ENCODE assay signal across 8 cellular contexts in genomic region chr17:7295230-7296180, GRCh38. TPM values are rescaled to one million over a fixed set of nuclear protein-coding genes. Genes with fewer than 3 reads are reported as not detected.
DNase-seq lines count a peak whose midpoint lies in the region; ATAC-seq and TF ChIP-seq lines count a peak whose summit lies in the region.

No MANE protein-coding gene starts in this region.

- H3K9ac ChIP-seq in HUES64 (ENCODE audit: low read depth, low read length) (no peak overlapping the region), neural progenitor cell (no peak overlapping the region)

- no peaks in the 10 kb centered on the region for H3K27me3 ChIP-seq in CD4-positive, alpha-beta memory T cell (ENCODE audit: insufficient read depth, low read length)
- H3K27me3 ChIP-seq in HUES64 (ENCODE audit: insufficient read depth, low read length) = peaks cover 47% of the 10 kb centered on the region
- H3K27me3 ChIP-seq in neural progenitor cell = peaks cover 93% of the 10 kb centered on the region

- no peaks in the 10 kb centered on the region for H3K79me2 ChIP-seq in neural progenitor cell (ENCODE audit: low read depth)

- peaks cover 26% of the 10 kb centered on the region for H3K4me1 ChIP-seq in CD4-positive, alpha-beta memory T cell (ENCODE audit: insufficient read depth, low read length)
- 0 out of 2 replicates have a peak, but pooled peaks cover 10% of the 10 kb centered on the region for H3K4me1 ChIP-seq in HUES64 (ENCODE audit: insufficient read depth, low read length)
- H3K4me1 ChIP-seq in neural progenitor cell = peaks cover 7% of the 10 kb centered on the region

- intact Hi-C loops in CD4-positive, alpha-beta memory T cell (cut with micrococcal nuclease) = loop anchor here (1.0 to 10.0 kb wide), 5 partner anchors 11 to 250 kb away; no protein-coding TSS in a partner anchor

- CTCF ChIA-PET in CD4-positive, alpha-beta memory T cell (lab: Charles Lee; ENCODE audit: partially characterized antibody) = interaction anchor here (0.8 to 4.4 kb wide), 27 partner anchors 9 to 251 kb away, joined by 3 to 79 read pairs (median 5); partner anchors contain the start of genes ACADVL, ACAP1, DLG4 and KCTD11

- H3K4me1 Mint-ChIP-seq in CD4-positive, alpha-beta memory T cell = peaks cover 7 to 31% (median 18%) of the 10 kb centered on the region in 4 donors
- peaks cover 19% of the 10 kb centered on the region for H3K4me1 Mint-ChIP-seq in neural progenitor cell

- H3F3A ChIP-seq in neural progenitor cell (ENCODE audit: low read depth) = peaks cover 40% of the 10 kb centered on the region

- POLR2A ChIA-PET in CD4-positive, alpha-beta memory T cell (lab: Charles Lee; ENCODE audit: partially characterized antibody) = interaction anchor here (0.6 to 2.3 kb wide), 10 partner anchors 9 to 279 kb away, joined by 3 to 30 read pairs (median 5); partner anchors contain the start of genes ACADVL, DLG4, GABARAP and PHF23

- no peak overlapping the region for H3K27ac ChIP-seq in CD4-positive, alpha-beta memory T cell (ENCODE audit: low read depth, low read length)
- H3K27ac ChIP-seq in HUES64 (ENCODE audit: low read depth, low read length) = no peak overlapping the region
- peak overlapping the region; percentile 32 to 48 for H3K27ac ChIP-seq in coronary artery
- H3K27ac ChIP-seq in neural progenitor cell = no peak overlapping the region

- peak overlapping the region in 1 of 2 donors; percentile 41 for H3K4me3 ChIP-seq in CD4-positive, alpha-beta memory T cell (ENCODE audit: low read length in 2 of 2)
- peak overlapping the region; percentile 60 for H3K4me3 ChIP-seq in HUES64 (ENCODE audit: low read length)
- H3K4me3 ChIP-seq in coronary artery = peak overlapping the region; percentile 55
- H3K4me3 ChIP-seq in neural progenitor cell = peak overlapping the region; percentile 45

- H3K36me3 ChIP-seq in CD4-positive, alpha-beta memory T cell (ENCODE audit: insufficient read depth, low read length) = no peaks in the 10 kb centered on the region
- H3K36me3 ChIP-seq in HUES64 (ENCODE audit: insufficient read depth, low read length) (no peaks in the 10 kb centered on the region), neural progenitor cell (no peaks in the 10 kb centered on the region)

- peak overlapping the region in 5 of 7 donors; percentile 8 to 91 (median 52) for H3K27ac Mint-ChIP-seq in CD4-positive, alpha-beta memory T cell
- no peak overlapping the region for H3K27ac Mint-ChIP-seq in neural progenitor cell

- H3K4me3 Mint-ChIP-seq in CD4-positive, alpha-beta memory T cell = peak overlapping the region; percentile 71 to 96 (median 81)
- peak overlapping the region; percentile 80 for H3K4me3 Mint-ChIP-seq in neural progenitor cell

- no peak for TF ChIP-seq CTCF in coronary artery (IDR thresholded peaks at IDR 0.05)
- TF ChIP-seq CTCF in neural progenitor cell (IDR thresholded peaks at IDR 0.05) = no peak

- WGBS in HUES64 = 65% methylated on average over 42 of the region's 42 CpGs

- H3K27me3 Mint-ChIP-seq in CD4-positive, alpha-beta memory T cell = peaks cover 2 to 19% of the 10 kb centered on the region in 2 donors
- H3K27me3 Mint-ChIP-seq in neural progenitor cell (ENCODE audit: insufficient read depth, low read depth) = peaks cover 28% of the 10 kb centered on the region

- H3K9me3 ChIP-seq in CD4-positive, alpha-beta memory T cell (ENCODE audit: control insufficient read depth in 1 of 2, low read length in 2 of 2) = no peaks in the 10 kb centered on the region
- H3K9me3 ChIP-seq in HUES64 (ENCODE audit: insufficient read depth, low read depth, low read length) (no peaks in the 10 kb centered on the region), neural progenitor cell (ENCODE audit: low read depth) (no peaks in the 10 kb centered on the region)

- H3K9me3 Mint-ChIP-seq in CD4-positive, alpha-beta memory T cell = no peaks in the 10 kb centered on the region
- peaks cover 2% of the 10 kb centered on the region for H3K9me3 Mint-ChIP-seq in neural progenitor cell

- peaks cover 11% of the 10 kb centered on the region for H4K20me1 ChIP-seq in neural progenitor cell (ENCODE audit: low read depth)

- no peak for ATAC-seq in GM18867 (IDR thresholded peaks at IDR 0.05; ENCODE audit: unreplicated experiment)
- no peak for ATAC-seq in GM21825 (IDR thresholded peaks at IDR 0.05; ENCODE audit: unreplicated experiment)
- ATAC-seq in HG03342 (IDR thresholded peaks at IDR 0.05; ENCODE audit: unreplicated experiment) = no peak

- in situ Hi-C loops in KBM-7 (cut with MboI; ENCODE audit: low pct_unique_long_range_greater_than_20kb, low sequenced_read_pairs) = no loop called here

- H3K36me3 Mint-ChIP-seq in CD4-positive, alpha-beta memory T cell = no peaks in the 10 kb centered on the region
- no peaks in the 10 kb centered on the region for H3K36me3 Mint-ChIP-seq in neural progenitor cell

- peak overlapping the region; percentile 77 for H3K4me2 ChIP-seq in neural progenitor cell

- DNase-seq in CD4-positive, alpha-beta memory T cell = peak in 1 of 5 donors; percentile 7
- peak; percentile 68 for DNase-seq in coronary artery (ENCODE audit: low spot score)
- DNase-seq in neural progenitor cell (ENCODE audit: low spot score) = peak; percentile 49
- no peak for DNase-seq in KBM-7

- no peak overlapping the region for H2AFZ ChIP-seq in neural progenitor cell (replicated peaks)

RNA-seq across cellular contexts. Expression of gene YBX2, which starts 1.1 kb away (rescaled TPM):
- under 1 TPM; 0.26 to 0.39 TPM for total RNA-seq in CD4-positive, alpha-beta memory T cell
- polyA plus RNA-seq in CD4-positive, alpha-beta memory T cell = not detected
- polyA plus RNA-seq in HUES64 (2013, experiment 1 of 2) = 12.9 TPM
- polyA plus RNA-seq in HUES64 (2013, experiment 2 of 2) = 20.0 TPM
- total RNA-seq in neural progenitor cell (ENCODE audit: low replicate concordance) = 2.7 and 9.1 TPM in 2 replicates

RNA-seq across cellular contexts. Expression of gene EIF5A, which starts 11.9 kb away (rescaled TPM):
- total RNA-seq in CD4-positive, alpha-beta memory T cell = 100 to 1,000 TPM; 240 to 244 TPM
- polyA plus RNA-seq in CD4-positive, alpha-beta memory T cell = 100 to 1,000 TPM; 230 to 850 TPM
- 931 TPM for polyA plus RNA-seq in HUES64 (2013, experiment 1 of 2)
- 788 TPM for polyA plus RNA-seq in HUES64 (2013, experiment 2 of 2)
- total RNA-seq in neural progenitor cell (ENCODE audit: low replicate concordance) = 251 and 370 TPM in 2 replicates

RNA-seq across cellular contexts. Expression of gene SLC2A4, which starts 14.0 kb away (rescaled TPM):
- total RNA-seq in CD4-positive, alpha-beta memory T cell = not detected
- polyA plus RNA-seq in CD4-positive, alpha-beta memory T cell = not detected
- 2.6 TPM for polyA plus RNA-seq in HUES64 (2013, experiment 1 of 2)
- polyA plus RNA-seq in HUES64 (2013, experiment 2 of 2) = 3.6 TPM
- total RNA-seq in neural progenitor cell (ENCODE audit: low replicate concordance) = 1.7 and 7.3 TPM in 2 replicates

RNA-seq across cellular contexts. Expression of gene GPS2, which starts 19.7 kb away (rescaled TPM):
- 100 to 1,000 TPM; 127 to 132 TPM for total RNA-seq in CD4-positive, alpha-beta memory T cell
- 100 to 1,000 TPM; 101 to 120 TPM for polyA plus RNA-seq in CD4-positive, alpha-beta memory T cell
- 69.3 TPM for polyA plus RNA-seq in HUES64 (2013, experiment 1 of 2)
- 54.4 TPM for polyA plus RNA-seq in HUES64 (2013, experiment 2 of 2)
- total RNA-seq in neural progenitor cell (ENCODE audit: low replicate concordance) = 20.5 and 41.8 TPM in 2 replicates

RNA-seq across cellular contexts. Expression of gene CLDN7, which starts 33.2 kb away (rescaled TPM):
- total RNA-seq in CD4-positive, alpha-beta memory T cell = 1 to 10 TPM in 1 of 2 experiments, under 1 TPM in 1; 0.39 to 1.0 TPM
- 1 to 10 TPM; 1.0 to 3.1 TPM for polyA plus RNA-seq in CD4-positive, alpha-beta memory T cell
- polyA plus RNA-seq in HUES64 (2013, experiment 1 of 2) = 38.4 TPM
- 37.5 TPM for polyA plus RNA-seq in HUES64 (2013, experiment 2 of 2)
- 0.32 and 1.3 TPM in 2 replicates for total RNA-seq in neural progenitor cell (ENCODE audit: low replicate concordance)

Comparison
In these comparisons a context has a peak if more than half of its experiments do, and no peak if none do; other contexts are left out.
1. H3K27ac ChIP-seq: peak in coronary artery (2 of 2); none in CD4-positive, alpha-beta memory T cell (single experiment), HUES64 (single experiment) and neural progenitor cell (single experiment).